40 cellular contexts compared by ENCODE assay signal in genomic region chr14:29838752-29839151, GRCh38.
"Had no signal": no experiment of that assay in that cellular context is flagged by ENCODE, and none has a peak within 500 bp of the region (broad histone marks: within the 10 kb centered on the region; RNA-seq: fewer than 3 reads in every experiment).

No MANE protein-coding gene starts in this region.

- H3K27ac ChIP-seq: adrenal gland, ascending aorta, body of pancreas, brain microvascular endothelial cell, breast epithelium, cardiac muscle cell had no signal

- H3K4me1 ChIP-seq: adrenal gland, ascending aorta, body of pancreas, breast epithelium had no signal

- H3K27me3 ChIP-seq: adrenal gland, ascending aorta, body of pancreas, brain microvascular endothelial cell, breast epithelium, cardiac muscle cell had no signal

- H3K4me1 Mint-ChIP-seq: activated naive CD4-positive, alpha-beta T cell treated with anti-CD3 and anti-CD28 coated beads, Interleukin-2, amount 10 ng/mL, durations not matched to agents 7 days and 5 days; activated naive CD4-positive, alpha-beta T cell treated with anti-CD3 and anti-CD28 coated beads, Interleukin-2, amount 50 U/mL, for 24 hours; activated naive CD8-positive, alpha-beta T cell treated with anti-CD3 and anti-CD28 coated beads for 36 hours; activated naive CD8-positive, alpha-beta T cell treated with anti-CD3 and anti-CD28 coated beads, Interleukin-2, amount 10 ng/mL, durations not matched to agents 7 days and 5 days; activated naive CD8-positive, alpha-beta T cell treated with anti-CD3 and anti-CD28 coated beads, Interleukin-2, amount 50 U/mL, for 24 hours; activated T-helper 17 cell treated with anti-CD3 and anti-CD28 coated beads, Interleukin-2, amount 50 U/mL, for 72 hours; brain; central memory CD8-positive, alpha-beta T cell had no signal

- DNase-seq: activated effector memory CD4-positive, alpha-beta T cell treated with anti-CD3 and anti-CD28 coated beads, Interleukin-2, amount 50 U/mL, for 16 hours; activated effector memory CD4-positive, alpha-beta T cell treated with Interleukin-2 at 50 U/mL for 16 hours; activated gamma-delta T cell; activated gamma-delta T cell treated with Interleukin-2 at 50 U/mL for 16 hours; activated naive CD4-positive, alpha-beta T cell; activated naive CD4-positive, alpha-beta T cell treated with anti-CD3 and anti-CD28 coated beads for 36 hours; activated naive CD4-positive, alpha-beta T cell treated with anti-CD3 and anti-CD28 coated beads, Interleukin-2, amount 10 ng/mL, durations not matched to agents 7 days and 5 days; activated naive CD4-positive, alpha-beta T cell treated with anti-CD3 and anti-CD28 coated beads, Interleukin-2, amount 50 U/mL, for 16 hours; activated naive CD4-positive, alpha-beta T cell treated with Interleukin-2 at 50 U/mL for 16 hours; activated naive CD8-positive, alpha-beta T cell treated with anti-CD3 and anti-CD28 coated beads for 36 hours; activated naive CD8-positive, alpha-beta T cell treated with anti-CD3 and anti-CD28 coated beads, Interleukin-2, amount 10 ng/mL, durations not matched to agents 7 days and 5 days; activated naive CD8-positive, alpha-beta T cell treated with anti-CD3 and anti-CD28 coated beads, Interleukin-2, amount 50 U/mL, for 24 hours; activated T-cell treated with anti-CD3 and anti-CD28 coated beads for 4 hours; activated T-cell treated with anti-CD3 and anti-CD28 coated beads, Interleukin-2, amount 50 U/mL, for 1 hour; activated T-cell treated with anti-CD3 and anti-CD28 coated beads, Interleukin-2, amount 50 U/mL, for 24 hours; activated T-cell treated with anti-CD3 and anti-CD28 coated beads, Interleukin-2, amount 50 U/mL, for 4 hours; activated T-cell treated with anti-CD3 and anti-CD28 coated beads, Interleukin-2, amount 50 U/mL, for 48 hours; activated T-cell treated with anti-CD3 and anti-CD28 coated beads, Interleukin-2, amount 50 U/mL, for 72 hours; adrenal gland; amniotic stem cell; amygdala; anterior cingulate cortex; aorta; body of pancreas; brain microvascular endothelial cell; caudate nucleus; central memory CD4-positive, alpha-beta T cell; cerebellar nuclear complex had no signal

- H3K4me3 ChIP-seq: adrenal gland, ascending aorta, body of pancreas, breast epithelium, cardiac muscle cell had no signal

- H3K36me3 ChIP-seq: adrenal gland, ascending aorta, brain microvascular endothelial cell, breast epithelium, cardiac muscle cell had no signal

- H3K27me3 Mint-ChIP-seq: activated naive CD4-positive, alpha-beta T cell treated with anti-CD3 and anti-CD28 coated beads, Interleukin-2, amount 10 ng/mL, durations not matched to agents 7 days and 5 days; activated naive CD4-positive, alpha-beta T cell treated with anti-CD3 and anti-CD28 coated beads, Interleukin-2, amount 50 U/mL, for 24 hours; activated naive CD8-positive, alpha-beta T cell; activated naive CD8-positive, alpha-beta T cell treated with anti-CD3 and anti-CD28 coated beads for 36 hours; activated naive CD8-positive, alpha-beta T cell treated with anti-CD3 and anti-CD28 coated beads, Interleukin-2, amount 10 ng/mL, durations not matched to agents 7 days and 5 days; activated naive CD8-positive, alpha-beta T cell treated with anti-CD3 and anti-CD28 coated beads, Interleukin-2, amount 50 U/mL, for 24 hours; activated T-cell treated with anti-CD3 and anti-CD28 coated beads, Interleukin-2, amount 50 U/mL, for 24 hours; activated T-helper 17 cell treated with anti-CD3 and anti-CD28 coated beads, Interleukin-2, amount 50 U/mL, for 72 hours; brain; central memory CD8-positive, alpha-beta T cell had no signal

- ATAC-seq: activated naive CD8-positive, alpha-beta T cell treated with anti-CD3 and anti-CD28 coated beads, Interleukin-2, amount 50 U/mL, for 24 hours; activated T-cell treated with anti-CD3 and anti-CD28 coated beads, Interleukin-2, amount 50 U/mL, for 4 hours; activated T-cell treated with anti-CD3 and anti-CD28 coated beads, Interleukin-2, amount 50 U/mL, for 72 hours; activated T-helper 17 cell treated with anti-CD3 and anti-CD28 coated beads, Interleukin-2, amount 50 U/mL, for 72 hours; body of pancreas had no signal

- FAIRE-seq: astrocyte, bronchial epithelial cell had no signal

- H3K27ac Mint-ChIP-seq: activated naive CD4-positive, alpha-beta T cell treated with anti-CD3 and anti-CD28 coated beads for 36 hours; activated naive CD4-positive, alpha-beta T cell treated with anti-CD3 and anti-CD28 coated beads, Interleukin-2, amount 10 ng/mL, durations not matched to agents 7 days and 5 days; activated naive CD4-positive, alpha-beta T cell treated with anti-CD3 and anti-CD28 coated beads, Interleukin-2, amount 50 U/mL, for 24 hours; activated naive CD8-positive, alpha-beta T cell; activated naive CD8-positive, alpha-beta T cell treated with anti-CD3 and anti-CD28 coated beads for 36 hours; activated naive CD8-positive, alpha-beta T cell treated with anti-CD3 and anti-CD28 coated beads, Interleukin-2, amount 10 ng/mL, durations not matched to agents 7 days and 5 days; activated naive CD8-positive, alpha-beta T cell treated with anti-CD3 and anti-CD28 coated beads, Interleukin-2, amount 50 U/mL, for 24 hours; activated T-cell treated with anti-CD3 and anti-CD28 coated beads, Interleukin-2, amount 50 U/mL, for 24 hours; activated T-cell treated with anti-CD3 and anti-CD28 coated beads, Interleukin-2, amount 50 U/mL, for 72 hours; activated T-helper 1 cell treated with anti-CD3 and anti-CD28 coated beads, Interleukin-12 subunit alpha, Interleukin-12 subunit beta, Interleukin-2, Interleukin-4 antibody, amounts not matched to agents 30 ng/mL and 10 ng/mL and 1 ng/mL, durations not matched to agents 14 hours and 24 hours and 36 hours; activated T-helper 17 cell treated with anti-CD3 and anti-CD28 coated beads, Interleukin-2, amount 50 U/mL, for 72 hours; activated T-helper 2 cell treated with anti-CD3 and anti-CD28 coated beads, Interferon-gamma antibody, Interleukin-2, Interleukin-4, amounts not matched to agents 10 μg/mL and 5 μg/mL and 100 μg/mL, durations not matched to agents 14 hours and 24 hours and 36 hours; brain had no signal

- H3K36me3 Mint-ChIP-seq: activated naive CD4-positive, alpha-beta T cell treated with anti-CD3 and anti-CD28 coated beads, Interleukin-2, amount 10 ng/mL, durations not matched to agents 7 days and 5 days; activated naive CD4-positive, alpha-beta T cell treated with anti-CD3 and anti-CD28 coated beads, Interleukin-2, amount 50 U/mL, for 24 hours; activated naive CD8-positive, alpha-beta T cell; activated naive CD8-positive, alpha-beta T cell treated with anti-CD3 and anti-CD28 coated beads, Interleukin-2, amount 10 ng/mL, durations not matched to agents 7 days and 5 days had no signal

- H3K4me3 Mint-ChIP-seq: activated naive CD4-positive, alpha-beta T cell treated with anti-CD3 and anti-CD28 coated beads for 36 hours; activated naive CD4-positive, alpha-beta T cell treated with anti-CD3 and anti-CD28 coated beads, Interleukin-2, amount 10 ng/mL, durations not matched to agents 7 days and 5 days; activated naive CD4-positive, alpha-beta T cell treated with anti-CD3 and anti-CD28 coated beads, Interleukin-2, amount 50 U/mL, for 24 hours; activated naive CD8-positive, alpha-beta T cell; activated naive CD8-positive, alpha-beta T cell treated with anti-CD3 and anti-CD28 coated beads for 36 hours; activated naive CD8-positive, alpha-beta T cell treated with anti-CD3 and anti-CD28 coated beads, Interleukin-2, amount 10 ng/mL, durations not matched to agents 7 days and 5 days; activated naive CD8-positive, alpha-beta T cell treated with anti-CD3 and anti-CD28 coated beads, Interleukin-2, amount 50 U/mL, for 24 hours; activated T-cell treated with anti-CD3 and anti-CD28 coated beads, Interleukin-2, amount 50 U/mL, for 24 hours; activated T-cell treated with anti-CD3 and anti-CD28 coated beads, Interleukin-2, amount 50 U/mL, for 4 hours; activated T-cell treated with anti-CD3 and anti-CD28 coated beads, Interleukin-2, amount 50 U/mL, for 72 hours; activated T-helper 1 cell treated with anti-CD3 and anti-CD28 coated beads, Interleukin-12 subunit alpha, Interleukin-12 subunit beta, Interleukin-2, Interleukin-4 antibody, amounts not matched to agents 30 ng/mL and 10 ng/mL and 1 ng/mL, durations not matched to agents 14 hours and 24 hours and 36 hours; activated T-helper 17 cell treated with anti-CD3 and anti-CD28 coated beads, Interleukin-2, amount 50 U/mL, for 72 hours; brain; central memory CD8-positive, alpha-beta T cell had no signal
